In the genomic region with DNA sequence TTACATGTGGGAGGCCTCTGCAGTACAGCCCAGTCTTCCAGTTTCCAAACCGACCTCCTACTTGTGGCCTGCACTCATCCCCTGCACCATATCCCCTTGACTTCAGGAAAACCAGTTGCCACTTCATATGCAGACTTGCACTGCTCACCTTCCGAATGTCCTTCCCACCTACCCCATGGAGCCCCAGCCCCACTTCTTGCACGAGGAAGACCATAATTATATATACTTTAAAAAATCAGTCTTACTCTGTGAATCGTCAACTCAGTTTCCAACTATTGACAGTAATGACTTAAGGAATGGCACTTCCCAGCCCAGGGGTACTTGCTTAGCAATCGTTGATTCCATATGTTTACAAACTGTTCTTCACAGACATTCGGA, we compare ENCODE assay signal across 29 cellular contexts.
"Had no signal": no experiment of that assay in that cellular context is flagged by ENCODE, and none has a peak within 500 bp of the region (broad histone marks: within the 10 kb centered on the region; RNA-seq: fewer than 3 reads in every experiment).

No MANE protein-coding gene starts in this region.

- H3K27ac Mint-ChIP-seq: naive thymus-derived CD4-positive, alpha-beta T cell; nephron; neural progenitor cell; progenitor cell of endocrine pancreas; stimulated activated effector memory CD8-positive, alpha-beta T cell treated with anti-CD3 and anti-CD28 coated beads, Interleukin-12 subunit alpha, Interleukin-12 subunit beta, amount 100 ng/mL, for 72 hours; stimulated activated naive B cell treated with anti-CD40 and anti-IgM and Interleukin-4, amounts not matched to agents 10 μg/mL and 1 μg/mL and 100 μg/mL, for 72 hours; stimulated activated naive CD8-positive, alpha-beta T cell treated with anti-CD3 and anti-CD28 coated beads, Interleukin-15, Interleukin-2, amounts not matched to agents 100 ng/mL and 50 ng/mL, for 24 hours had no signal

- H3K4me1 Mint-ChIP-seq: naive thymus-derived CD4-positive, alpha-beta T cell; nephron; stimulated activated effector memory CD8-positive, alpha-beta T cell treated with anti-CD3 and anti-CD28 coated beads, Interleukin-12 subunit alpha, Interleukin-12 subunit beta, amount 100 ng/mL, for 72 hours had no signal

- H3K9me3 ChIP-seq: neutrophil, ovary, psoas muscle, right lobe of liver, sigmoid colon, stomach, thoracic aorta, thyroid gland, tibial nerve, upper lobe of right lung, uterus had no signal

- H3K9me3 Mint-ChIP-seq: naive thymus-derived CD4-positive, alpha-beta T cell; nephron; neural progenitor cell; stimulated activated effector memory CD8-positive, alpha-beta T cell treated with anti-CD3 and anti-CD28 coated beads, Interleukin-12 subunit alpha, Interleukin-12 subunit beta, amount 100 ng/mL, for 72 hours; stimulated activated naive B cell treated with anti-CD40 and anti-IgM and Interleukin-4, amounts not matched to agents 10 μg/mL and 1 μg/mL and 100 μg/mL, for 72 hours; stimulated activated naive CD8-positive, alpha-beta T cell treated with anti-CD3 and anti-CD28 coated beads, Interleukin-15, Interleukin-2, amounts not matched to agents 100 ng/mL and 50 ng/mL, for 24 hours had no signal

- H3K4me2 ChIP-seq: neural progenitor cell had no signal

- H3K4me3 Mint-ChIP-seq: naive thymus-derived CD4-positive, alpha-beta T cell; nephron; neural progenitor cell; stimulated activated effector memory CD8-positive, alpha-beta T cell treated with anti-CD3 and anti-CD28 coated beads, Interleukin-12 subunit alpha, Interleukin-12 subunit beta, amount 100 ng/mL, for 72 hours; stimulated activated naive B cell treated with anti-CD40 and anti-IgM and Interleukin-4, amounts not matched to agents 10 μg/mL and 1 μg/mL and 100 μg/mL, for 72 hours; stimulated activated naive CD8-positive, alpha-beta T cell treated with anti-CD3 and anti-CD28 coated beads, Interleukin-15, Interleukin-2, amounts not matched to agents 100 ng/mL and 50 ng/mL, for 24 hours had no signal

- H3K4me1 ChIP-seq: parathyroid adenoma, psoas muscle, sigmoid colon, stomach, thyroid gland, tibial nerve, upper lobe of right lung, uterus had no signal

- H3K27me3 ChIP-seq: neural progenitor cell, neutrophil, ovary, right lobe of liver, sigmoid colon, stomach, thyroid gland, tibial nerve, upper lobe of right lung, uterus had no signal

- H3K4me3 ChIP-seq: neural progenitor cell, ovary, psoas muscle, right lobe of liver, sigmoid colon, stomach, thoracic aorta, thyroid gland, tibial nerve, upper lobe of right lung, uterus had no signal

- H3K36me3 Mint-ChIP-seq: naive thymus-derived CD4-positive, alpha-beta T cell; neural progenitor cell; stimulated activated effector memory CD8-positive, alpha-beta T cell treated with anti-CD3 and anti-CD28 coated beads, Interleukin-12 subunit alpha, Interleukin-12 subunit beta, amount 100 ng/mL, for 72 hours; stimulated activated naive B cell treated with anti-CD40 and anti-IgM and Interleukin-4, amounts not matched to agents 10 μg/mL and 1 μg/mL and 100 μg/mL, for 72 hours had no signal

- H2AFZ ChIP-seq: neural progenitor cell, parathyroid adenoma had no signal

- ATAC-seq: naive thymus-derived CD4-positive, alpha-beta T cell; psoas muscle; upper lobe of right lung had no signal

- DNase-seq: naive thymus-derived CD4-positive, alpha-beta T cell; nucleus accumbens; ovary; posterior cingulate gyrus; psoas muscle; right cardiac atrium; right lobe of liver; sigmoid colon; small intestine; stimulated activated CD4-positive, alpha-beta T cell treated with anti-CD3 and anti-CD28 coated beads, Interleukin-15, amount 100 ng/mL, for 24 hours; stimulated activated CD4-positive, alpha-beta T cell treated with anti-CD3 and anti-CD28 coated beads, Interleukin-2, amount 100 ng/mL, for 24 hours; stimulated activated CD4-positive, alpha-beta T cell treated with anti-CD3 and anti-CD28 coated beads, Interleukin-2, amount 100 ng/mL, for 48 hours; stimulated activated CD4-positive, alpha-beta T cell treated with anti-CD3 and anti-CD28 coated beads, Interleukin-4, amount 100 ng/mL, for 24 hours; stimulated activated naive B cell treated with anti-CD40 and anti-IgM and Interleukin-4, amounts not matched to agents 10 μg/mL and 1 μg/mL and 100 μg/mL, for 72 hours; stimulated activated naive CD4-positive, alpha-beta T cell treated with Interleukin-2 at 50 U/mL for 16 hours; stomach; thyroid gland; trophoblast cell; upper lobe of right lung; uterus had no signal

- H3K79me2 ChIP-seq: parathyroid adenoma had no signal

- H3K36me3 ChIP-seq: neural progenitor cell, neutrophil, ovary, right lobe of liver, sigmoid colon, stomach, thoracic aorta, thyroid gland, tibial nerve, upper lobe of right lung, uterus had no signal

- H3K27ac ChIP-seq: neural progenitor cell, neutrophil, ovary, parathyroid adenoma, psoas muscle, right lobe of liver, sigmoid colon, stomach, thoracic aorta, thyroid gland, tibial nerve, upper lobe of right lung, uterus had no signal

- H3K9ac ChIP-seq: neural progenitor cell, parathyroid adenoma had no signal
